18 cellular contexts compared by ENCODE assay signal in the genomic region with DNA sequence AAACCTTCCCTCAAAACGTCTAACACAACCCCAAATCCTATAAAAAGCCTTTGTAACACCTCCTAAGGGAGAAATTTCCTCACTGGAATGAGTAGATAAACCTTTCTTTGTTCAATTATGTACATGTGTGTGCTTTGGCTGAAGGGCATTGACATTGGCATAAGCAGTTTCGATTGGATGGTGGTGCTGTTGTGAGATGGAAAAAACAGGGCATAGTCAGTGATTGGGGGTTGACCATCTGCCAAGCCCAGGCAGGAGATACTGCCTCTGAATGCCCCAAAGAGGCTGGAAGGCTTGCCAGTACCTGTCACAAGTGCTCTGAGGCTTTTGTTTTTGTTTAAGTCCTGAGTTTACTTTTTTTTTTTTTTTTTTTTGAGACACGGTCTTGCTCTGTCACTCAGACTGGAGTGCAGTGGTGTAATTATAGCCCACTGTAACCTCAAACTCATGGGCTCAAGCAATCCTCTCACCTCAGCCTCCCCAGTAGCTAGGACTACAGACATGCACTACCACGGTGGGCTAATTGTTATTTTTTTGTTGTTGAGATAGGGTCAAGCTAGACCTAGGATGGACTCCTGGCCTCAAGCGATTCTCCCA. TPM values are rescaled to one million over a fixed set of nuclear protein-coding genes. Genes with fewer than 3 reads are reported as not detected.
A peak's percentile ranks its signal among the peaks of the same experiment; 100 is the strongest.
DNase-seq lines count a peak whose midpoint lies in the region; ATAC-seq, FAIRE-seq and TF ChIP-seq lines count a peak whose summit lies in the region.
"Had no signal": no experiment of that assay in that cellular context is flagged by ENCODE, and none has a peak within 500 bp of the region (broad histone marks: within the 10 kb centered on the region; RNA-seq: fewer than 3 reads in every experiment).

No MANE protein-coding gene starts in this region.

- dilution Hi-C loops in keratinocyte (cut with MboI; ENCODE audit: extremely low pct_ligation_motif_present, low sequenced_read_pairs), result no loop called here

- peaks cover 12% of the 10 kb centered on the region for H3K36me3 Mint-ChIP-seq in CD4-positive, CD25-positive, alpha-beta regulatory T cell

- peak overlapping the region; percentile 22 for H2AFZ ChIP-seq in keratinocyte (ENCODE audit: control insufficient read depth, low read length)

- peak; percentile 29 for FAIRE-seq in keratinocyte (lab: Jason Lieb, UNC)
- FAIRE-seq: GM19239 had no signal

- peak overlapping the region; percentile 25 for H3K4me2 ChIP-seq in keratinocyte (ENCODE audit: control insufficient read depth, extremely low read depth, insufficient read depth, low read depth, low read length)

- ATAC-seq in CD4-positive, CD25-positive, alpha-beta regulatory T cell (ENCODE audit: low read depth in 2 of 2), result no peak
- no peak for ATAC-seq in GM18868 (IDR thresholded peaks at IDR 0.05; ENCODE audit: unreplicated experiment)
- no peak for ATAC-seq in GM19452 (IDR thresholded peaks at IDR 0.05; ENCODE audit: unreplicated experiment)
- ATAC-seq: CD8-positive, alpha-beta T cell; left cardiac atrium; Panc1; T-cell had no signal

- no peaks in the 10 kb centered on the region for H3K9me3 ChIP-seq in CD4-positive, CD25-positive, alpha-beta regulatory T cell (ENCODE audit: control insufficient read depth in 2 of 2, low read length in 2 of 2)
- H3K9me3 ChIP-seq in keratinocyte (ENCODE audit: control insufficient read depth, low read depth, low read length), result no peaks in the 10 kb centered on the region

- no peaks in the 10 kb centered on the region for H3K9me1 ChIP-seq in keratinocyte (ENCODE audit: control insufficient read depth, extremely low read depth, insufficient read depth, low read length)

- no peaks in the 10 kb centered on the region for H3K27me3 ChIP-seq in CD4-positive, CD25-positive, alpha-beta regulatory T cell (ENCODE audit: control insufficient read depth, insufficient read depth, low read length)
- no peaks in the 10 kb centered on the region for H3K27me3 ChIP-seq in keratinocyte (ENCODE audit: control insufficient read depth, extremely low read depth, insufficient read depth, low read length)
- H3K27me3 ChIP-seq: hepatocyte had no signal

- CTCF ChIA-PET in RWPE1 (lab: Yijun Ruan, JAX), result interaction anchor here (0.6 kb wide), 1 partner anchor 27 kb away, joined by 4 read pairs; no protein-coding TSS in a partner anchor

- TF ChIP-seq CTCF in RWPE1 (conservative IDR thresholded peaks at IDR 0.05; ENCODE audit: low read depth) (no peak), keratinocyte (optimal IDR thresholded peaks at IDR 0.05 in 1 of 3, IDR thresholded peaks at IDR 0.05 in 1 of 3, conservative IDR thresholded peaks at IDR 0.05 in 1 of 3; ENCODE audit: extremely low read depth in 1 of 3, insufficient read depth in 2 of 3, low read length in 3 of 3) (no peak)

- no peaks in the 10 kb centered on the region for H4K20me1 ChIP-seq in keratinocyte (ENCODE audit: control insufficient read depth, extremely low read depth, insufficient read depth, low read length)

- H3K4me3 ChIP-seq in CD4-positive, CD25-positive, alpha-beta regulatory T cell (ENCODE audit: low read depth, low read length), result no peak overlapping the region
- no peak overlapping the region for H3K4me3 ChIP-seq in keratinocyte (ENCODE audit: control insufficient read depth in 2 of 3, extremely low read depth in 1 of 3, insufficient read depth in 2 of 3, low read depth in 1 of 3, low read length in 3 of 3)
- H3K4me3 ChIP-seq: hepatocyte had no signal

- peaks cover 10 to 33% (median 24%) of the 10 kb centered on the region in 4 donors for H3K4me1 Mint-ChIP-seq in CD4-positive, CD25-positive, alpha-beta regulatory T cell

- no peak for DNase-seq in CD4-positive, CD25-positive, alpha-beta regulatory T cell
- peak; percentile 56 for DNase-seq in NCI-H1092 treated with DMSO at 0.1 percent for 48 hours (lab: John Stamatoyannopoulos, UW)
- DNase-seq in RWPE1 (ENCODE audit: low spot score), result peak; percentile 13
- DNase-seq in keratinocyte (ENCODE audit: low read depth, low spot score), result no peak
- DNase-seq in stimulated activated CD4-positive, alpha-beta T cell treated with anti-CD3 and anti-CD28 coated beads, Interleukin-2, amount 100 ng/mL, for 24 hours, result no peak
- DNase-seq in NK-92 (lab: John Stamatoyannopoulos, UW; ENCODE audit: unreplicated experiment), result no peak
- DNase-seq: activated naive CD4-positive, alpha-beta T cell treated with Interleukin-2 at 50 U/mL for 16 hours; CD8-positive, alpha-beta T cell; left cardiac atrium; NCI-H510A; T-cell had no signal

- H3K36me3 ChIP-seq in CD4-positive, CD25-positive, alpha-beta regulatory T cell (ENCODE audit: control insufficient read depth, insufficient read depth, low read length), result peaks cover 3% of the 10 kb centered on the region
- H3K36me3 ChIP-seq in keratinocyte (ENCODE audit: control insufficient read depth in 2 of 2, extremely low read depth in 1 of 2, insufficient read depth in 2 of 2, low read length in 2 of 2), result no peaks in the 10 kb centered on the region

- H3K27me3 Mint-ChIP-seq in CD4-positive, CD25-positive, alpha-beta regulatory T cell, result no peaks in the 10 kb centered on the region
- H3K27me3 Mint-ChIP-seq: progenitor cell of endocrine pancreas, T-cell had no signal

- no peak overlapping the region for H3K27ac Mint-ChIP-seq in CD4-positive, CD25-positive, alpha-beta regulatory T cell
- H3K27ac Mint-ChIP-seq: dendritic cell treated with granulocyte-macrophage colony-stimulating factor and Interleukin-4, amounts not matched to agents 40 ng/mL and 50 ng/mL, for 4 days; progenitor cell of endocrine pancreas had no signal

- peaks cover 26% of the 10 kb centered on the region for H3K79me2 ChIP-seq in keratinocyte (ENCODE audit: control insufficient read depth, insufficient read depth, low read length)

- peak overlapping the region in 3 of 4 donors; percentile 22 to 100 (median 32) for H3K4me3 Mint-ChIP-seq in CD4-positive, CD25-positive, alpha-beta regulatory T cell
- H3K4me3 Mint-ChIP-seq: dendritic cell treated with granulocyte-macrophage colony-stimulating factor and Interleukin-4, amounts not matched to agents 40 ng/mL and 50 ng/mL, for 4 days had no signal

- POLR2A ChIA-PET in RWPE1 (lab: Yijun Ruan, JAX; ENCODE audit: low non-redundant PET), result interaction anchor here (0.6 kb wide), 1 partner anchor 26 kb away, joined by 3 read pairs; no protein-coding TSS in a partner anchor

- H3K4me1 ChIP-seq in CD4-positive, CD25-positive, alpha-beta regulatory T cell (ENCODE audit: control insufficient read depth, insufficient read depth, low read length, poor library complexity, severe bottlenecking), result peaks cover 24% of the 10 kb centered on the region
- H3K4me1 ChIP-seq in keratinocyte (ENCODE audit: control insufficient read depth, extremely low read depth, insufficient read depth, low read length), result peaks cover 16% of the 10 kb centered on the region

- no peaks in the 10 kb centered on the region for H3K9me3 Mint-ChIP-seq in CD4-positive, CD25-positive, alpha-beta regulatory T cell
- H3K9me3 Mint-ChIP-seq: CD8-positive, alpha-beta T cell; dendritic cell treated with granulocyte-macrophage colony-stimulating factor and Interleukin-4, amounts not matched to agents 40 ng/mL and 50 ng/mL, for 4 days had no signal

- no peak overlapping the region for H3K9ac ChIP-seq in keratinocyte (ENCODE audit: control insufficient read depth, extremely low read depth, insufficient read depth, low read length)

- H3K27ac ChIP-seq in CD4-positive, CD25-positive, alpha-beta regulatory T cell (ENCODE audit: insufficient read depth, low read length, poor library complexity, severe bottlenecking), result no peak overlapping the region
- H3K27ac ChIP-seq in RWPE1 (peak overlapping the region; percentile 88), keratinocyte (ENCODE audit: control insufficient read depth, insufficient read depth, low read length) (no peak overlapping the region)
- H3K27ac ChIP-seq: hepatocyte had no signal

RNA-seq across cellular contexts. Expression of gene CCDC117, which starts 1.2 kb away (rescaled TPM):
- 25.2 TPM for total RNA-seq in CD4-positive, CD25-positive, alpha-beta regulatory T cell
- polyA plus RNA-seq in CD4-positive, CD25-positive, alpha-beta regulatory T cell, result 10 to 100 TPM; 14.7 to 20.3 (median 15.9) TPM
- 3.3 to 8.8 TPM (median 4.9 TPM) in 3 replicates for polyA plus RNA-seq in keratinocyte
- polyA plus RNA-seq in keratinocyte (2011; ENCODE audit: low read depth), result 24.9 TPM
- 4.2 and 7.0 TPM in 2 replicates for polyA plus RNA-seq in keratinocyte (2011; cell fraction: cytosol; rRNA removed)
- 3.9 and 5.6 TPM in 2 replicates for polyA plus RNA-seq in keratinocyte (2011; cell fraction: nucleus; rRNA removed)
- polyA plus RNA-seq in keratinocyte (2012; ENCODE audit: low replicate concordance), result 4.5 and 9.5 TPM in 2 replicates
- polyA minus RNA-seq in keratinocyte, result 0.69 to 4.5 TPM (median 2.2 TPM) in 3 replicates
- 5.8 TPM for polyA minus RNA-seq in keratinocyte (2011; cell fraction: cytosol; rRNA and poly(A)+ RNA removed)
- 3.4 and 4.0 TPM in 2 replicates for polyA minus RNA-seq in keratinocyte (2011; cell fraction: nucleus; rRNA and poly(A)+ RNA removed)

RNA-seq across cellular contexts. Expression of gene XBP1, which starts 29.1 kb away (rescaled TPM):
- 139 TPM for total RNA-seq in CD4-positive, CD25-positive, alpha-beta regulatory T cell
- 100 to 1,000 TPM; 127 to 218 (median 158) TPM for polyA plus RNA-seq in CD4-positive, CD25-positive, alpha-beta regulatory T cell
- polyA plus RNA-seq in keratinocyte, result 65.2 to 88.7 TPM (median 71.9 TPM) in 3 replicates
- polyA plus RNA-seq in keratinocyte (2011; ENCODE audit: low read depth), result 132 TPM
- 58.3 and 95.8 TPM in 2 replicates for polyA plus RNA-seq in keratinocyte (2011; cell fraction: cytosol; rRNA removed)
- 102 and 105 TPM in 2 replicates for polyA plus RNA-seq in keratinocyte (2011; cell fraction: nucleus; rRNA removed)
- polyA plus RNA-seq in keratinocyte (2012; ENCODE audit: low replicate concordance), result 45.9 and 121 TPM in 2 replicates
- 58.3 to 114 TPM (median 93.1 TPM) in 3 replicates for polyA minus RNA-seq in keratinocyte
- polyA minus RNA-seq in keratinocyte (2011; cell fraction: cytosol; rRNA and poly(A)+ RNA removed), result 78.1 TPM
- polyA minus RNA-seq in keratinocyte (2011; cell fraction: nucleus; rRNA and poly(A)+ RNA removed), result 61.5 and 64.8 TPM in 2 replicates

RNA-seq across cellular contexts. Expression of gene HSCB, which starts 29.5 kb away (rescaled TPM):
- 4.9 TPM for total RNA-seq in CD4-positive, CD25-positive, alpha-beta regulatory T cell
- polyA plus RNA-seq in CD4-positive, CD25-positive, alpha-beta regulatory T cell, result 10 to 100 TPM in 2 of 4 donors, 1 to 10 TPM in 2; 8.7 to 12.0 (median 10.7) TPM
- 8.9 to 13.8 TPM (median 12.5 TPM) in 3 replicates for polyA plus RNA-seq in keratinocyte
- 9.7 TPM for polyA plus RNA-seq in keratinocyte (2011; ENCODE audit: low read depth)
- 10.0 and 10.5 TPM in 2 replicates for polyA plus RNA-seq in keratinocyte (2011; cell fraction: cytosol; rRNA removed)
- 2.6 and 3.8 TPM in 2 replicates for polyA plus RNA-seq in keratinocyte (2011; cell fraction: nucleus; rRNA removed)
- 8.8 and 11.8 TPM in 2 replicates for polyA plus RNA-seq in keratinocyte (2012; ENCODE audit: low replicate concordance)
- 1.4 to 6.8 TPM (median 1.8 TPM) in 3 replicates for polyA minus RNA-seq in keratinocyte
- polyA minus RNA-seq in keratinocyte (2011; cell fraction: cytosol; rRNA and poly(A)+ RNA removed), result not detected
- 1.7 and 1.8 TPM in 2 replicates for polyA minus RNA-seq in keratinocyte (2011; cell fraction: nucleus; rRNA and poly(A)+ RNA removed)

RNA-seq across cellular contexts. Expression of gene CHEK2, which starts 29.7 kb away (rescaled TPM):
- 8.9 TPM for total RNA-seq in CD4-positive, CD25-positive, alpha-beta regulatory T cell
- 10 to 100 TPM in 2 of 4 donors, 1 to 10 TPM in 2; 6.9 to 11.8 (median 9.2) TPM for polyA plus RNA-seq in CD4-positive, CD25-positive, alpha-beta regulatory T cell
- polyA plus RNA-seq in keratinocyte, result 18.9 to 29.5 TPM (median 28.2 TPM) in 3 replicates
- 2.2 TPM for polyA plus RNA-seq in keratinocyte (2011; ENCODE audit: low read depth)
- polyA plus RNA-seq in keratinocyte (2011; cell fraction: cytosol; rRNA removed), result 16.5 and 22.9 TPM in 2 replicates
- 35.8 and 37.7 TPM in 2 replicates for polyA plus RNA-seq in keratinocyte (2011; cell fraction: nucleus; rRNA removed)
- polyA plus RNA-seq in keratinocyte (2012; ENCODE audit: low replicate concordance), result 9.1 and 16.4 TPM in 2 replicates
- 12.7 to 13.3 TPM (median 13.1 TPM) in 3 replicates for polyA minus RNA-seq in keratinocyte
- 19.2 TPM for polyA minus RNA-seq in keratinocyte (2011; cell fraction: cytosol; rRNA and poly(A)+ RNA removed)
- polyA minus RNA-seq in keratinocyte (2011; cell fraction: nucleus; rRNA and poly(A)+ RNA removed), result 10.1 and 13.1 TPM in 2 replicates

Comparison
In these comparisons a context has a peak if more than half of its experiments do, and no peak if none do; other contexts are left out.
1. DNase-seq: peak in NCI-H1092 treated with DMSO at 0.1 percent for 48 hours (single experiment) and RWPE1 (single experiment); none in CD4-positive, CD25-positive, alpha-beta regulatory T cell (0 of 3), keratinocyte (single experiment), stimulated activated CD4-positive, alpha-beta T cell treated with anti-CD3 and anti-CD28 coated beads, Interleukin-2, amount 100 ng/mL, for 24 hours (0 of 2) and NK-92 (single experiment).